Comparison of ENCODE assay signal across 11 cellular contexts in genomic region chr13:41459754-41460111, GRCh38. TPM values are rescaled to one million over a fixed set of nuclear protein-coding genes. Genes with fewer than 3 reads are reported as not detected.
DNase-seq lines count a peak whose midpoint lies in the region; ATAC-seq and TF ChIP-seq lines count a peak whose summit lies in the region.
"Had no signal": no experiment of that assay in that cellular context is flagged by ENCODE, and none has a peak within 500 bp of the region (broad histone marks: within the 10 kb centered on the region; RNA-seq: fewer than 3 reads in every experiment).

No MANE protein-coding gene starts in this region.

- DNase-seq in activated CD4-positive, alpha-beta T cell treated with anti-CD3 and anti-CD28 coated beads for 48 hours: peak; percentile 31
- no peak for DNase-seq in activated CD4-positive, alpha-beta T cell treated with anti-CD3 and anti-CD28 coated beads, Interleukin-2, amount 50 U/mL, for 4 hours
- DNase-seq in foreskin fibroblast (peak in 1 of 2 donors; percentile 35), HK-2 (ENCODE audit: unreplicated experiment) (no peak), UCSD-AML1 (lab: John Stamatoyannopoulos, UW; ENCODE audit: unreplicated experiment) (no peak), posterior cingulate gyrus (no peak)
- DNase-seq in stimulated activated CD8-positive, alpha-beta memory T cell treated with anti-CD3 and anti-CD28 coated beads, Interleukin-4, amount 100 ng/mL, for 48 hours: peak; percentile 40
- DNase-seq: NCI-H226, transverse colon had no signal

- H3K4me1 Mint-ChIP-seq in activated T-helper 17 cell treated with anti-CD3 and anti-CD28 coated beads, Interleukin-2, amount 50 U/mL, for 72 hours: peaks cover 50% of the 10 kb centered on the region

- TF ChIP-seq CTCF in foreskin fibroblast (IDR thresholded peaks at IDR 0.05; ENCODE audit: low read depth, low read length): no peak

- H3K4me3 Mint-ChIP-seq in activated T-helper 17 cell treated with anti-CD3 and anti-CD28 coated beads, Interleukin-2, amount 50 U/mL, for 72 hours: peak overlapping the region; percentile 97

- H3K27ac Mint-ChIP-seq in activated T-helper 17 cell treated with anti-CD3 and anti-CD28 coated beads, Interleukin-2, amount 50 U/mL, for 72 hours: peak overlapping the region; percentile 95

- intact Hi-C loops in posterior cingulate gyrus (cut with DNase I): loop anchor here (2.0 to 10.0 kb wide), 3 partner anchors 103 to 585 kb away; partner anchors contain the start of gene DGKH

- no peaks in the 10 kb centered on the region for H3K27me3 Mint-ChIP-seq in activated T-helper 17 cell treated with anti-CD3 and anti-CD28 coated beads, Interleukin-2, amount 50 U/mL, for 72 hours

- H3K4me3 ChIP-seq in foreskin fibroblast (ENCODE audit: low read depth in 1 of 2, low read length in 2 of 2): peak overlapping the region; percentile 64 to 68
- H3K4me3 ChIP-seq: SJSA1 had no signal

- ATAC-seq in activated T-helper 17 cell treated with anti-CD3 and anti-CD28 coated beads, Interleukin-2, amount 50 U/mL, for 72 hours (replicated peaks): no peak

- H3K36me3 Mint-ChIP-seq in activated T-helper 17 cell treated with anti-CD3 and anti-CD28 coated beads, Interleukin-2, amount 50 U/mL, for 72 hours (ENCODE audit: low read depth): peaks cover 68% of the 10 kb centered on the region

- H3K9me3 Mint-ChIP-seq in activated T-helper 17 cell treated with anti-CD3 and anti-CD28 coated beads, Interleukin-2, amount 50 U/mL, for 72 hours: no peaks in the 10 kb centered on the region

RNA-seq across cellular contexts. Expression of gene RGCC, which starts 2.4 kb away (rescaled TPM):
- 100 to 1,000 TPM in 1 of 2 donors, 10 to 100 TPM in 1; 57.0 to 163 TPM for total RNA-seq in activated T-helper 17 cell treated with anti-CD3 and anti-CD28 coated beads, Interleukin-2, amount 50 U/mL, for 72 hours

Comparison
In these comparisons a context has a peak if more than half of its experiments do, and no peak if none do; other contexts are left out.
1. DNase-seq: peak in activated CD4-positive, alpha-beta T cell treated with anti-CD3 and anti-CD28 coated beads for 48 hours (single experiment) and stimulated activated CD8-positive, alpha-beta memory T cell treated with anti-CD3 and anti-CD28 coated beads, Interleukin-4, amount 100 ng/mL, for 48 hours (single experiment); none in activated CD4-positive, alpha-beta T cell treated with anti-CD3 and anti-CD28 coated beads, Interleukin-2, amount 50 U/mL, for 4 hours (0 of 2), HK-2 (single experiment), UCSD-AML1 (single experiment) and posterior cingulate gyrus (0 of 10).